ENCODE assay signal across 27 cellular contexts in genomic region chr6:5163233-5163632, GRCh38.
"Had no signal": no experiment of that assay in that cellular context is flagged by ENCODE, and none has a peak within 500 bp of the region (broad histone marks: within the 10 kb centered on the region; RNA-seq: fewer than 3 reads in every experiment).

No MANE protein-coding gene starts in this region.

- DNase-seq: heart left ventricle; hypothalamus; immature natural killer cell; kidney; left colon; left lung; lower lobe of right lung; mammary epithelial cell; mesenchymal stem cell; naive B cell; natural killer cell; ovary; retina; right cardiac atrium; sigmoid colon; small intestine; spleen; stimulated activated CD4-positive, alpha-beta T cell treated with anti-CD3 and anti-CD28 coated beads, Interleukin-4, amount 100 ng/mL, for 24 hours; stimulated activated naive CD4-positive, alpha-beta T cell; stomach; tibial artery; trophoblast cell; upper lobe of right lung had no signal

- H3K27ac ChIP-seq: heart left ventricle, left lung, lower lobe of right lung, ovary, prostate gland, sigmoid colon, spleen, stomach, suprapubic skin, thoracic aorta, tibial artery, upper lobe of right lung had no signal

- H3K36me3 ChIP-seq: heart left ventricle, left lung, lower lobe of right lung, ovary, prostate gland, sigmoid colon, spleen, stomach, suprapubic skin, thoracic aorta, tibial artery, upper lobe of right lung had no signal

- H3K4me1 ChIP-seq: left lung, lower lobe of right lung, prostate gland, sigmoid colon, spleen, suprapubic skin, upper lobe of right lung had no signal

- H3K27me3 ChIP-seq: heart left ventricle, left lung, ovary, sigmoid colon, spleen, stomach, suprapubic skin, tibial artery, upper lobe of right lung had no signal

- ATAC-seq: heart left ventricle; left colon; left lung; lower lobe of right lung; natural killer cell; right cardiac atrium; stimulated activated effector memory CD8-positive, alpha-beta T cell treated with anti-CD3 and anti-CD28 coated beads, Interleukin-12 subunit alpha, Interleukin-12 subunit beta, amount 100 ng/mL, for 72 hours; upper lobe of right lung had no signal

- H3K9me3 ChIP-seq: heart left ventricle, left lung, lower lobe of right lung, ovary, prostate gland, sigmoid colon, spleen, stomach, suprapubic skin, thoracic aorta, tibial artery, upper lobe of right lung had no signal

- H3K4me3 ChIP-seq: heart left ventricle, left lung, lower lobe of right lung, ovary, prostate gland, sigmoid colon, spleen, stomach, suprapubic skin, thoracic aorta, tibial artery, upper lobe of right lung had no signal
